ENCODE assay signal across 9 cellular contexts in genomic region chr12:71756054-71756675, GRCh38. TPM values are rescaled to one million over a fixed set of nuclear protein-coding genes. Genes with fewer than 3 reads are reported as not detected.
A peak's percentile ranks its signal among the peaks of the same experiment; 100 is the strongest.
DNase-seq lines count a peak whose midpoint lies in the region; ATAC-seq, FAIRE-seq and TF ChIP-seq lines count a peak whose summit lies in the region.
"Had no signal": no experiment of that assay in that cellular context is flagged by ENCODE, and none has a peak within 500 bp of the region (broad histone marks: within the 10 kb centered on the region; RNA-seq: fewer than 3 reads in every experiment).

No MANE protein-coding gene starts in this region.

- peak; percentile 46 for FAIRE-seq in GM18507 (lab: Jason Lieb, UNC)
- FAIRE-seq: frontal cortex had no signal

- no peaks in the 10 kb centered on the region for H3K27me3 ChIP-seq in left ventricle myocardium inferior (ENCODE audit: low read depth)

- H3K4me3 Mint-ChIP-seq in activated CD4-positive, alpha-beta memory T cell treated with anti-CD3 and anti-CD28 coated beads, Interleukin-2, amount 10 ng/mL, durations not matched to agents 7 days and 5 days: peak overlapping the region; percentile 88

- H3K27me3 Mint-ChIP-seq in activated CD4-positive, alpha-beta memory T cell treated with anti-CD3 and anti-CD28 coated beads, Interleukin-2, amount 10 ng/mL, durations not matched to agents 7 days and 5 days: peaks cover 6% of the 10 kb centered on the region

- peaks cover 29% of the 10 kb centered on the region for H3K36me3 ChIP-seq in left ventricle myocardium inferior

- ATAC-seq in HG03469 (IDR thresholded peaks at IDR 0.05; ENCODE audit: unreplicated experiment): no peak
- ATAC-seq in HG03439 (IDR thresholded peaks at IDR 0.05; ENCODE audit: unreplicated experiment): no peak

- TF ChIP-seq CTCF in left ventricle myocardium inferior (IDR thresholded peaks at IDR 0.05; ENCODE audit: borderline replicate concordance): no peak

- H3K4me3 ChIP-seq in left ventricle myocardium inferior (peak overlapping the region; percentile 89), skeletal muscle cell (ENCODE audit: low read depth, low read length) (peak overlapping the region; percentile 98)

- intact Hi-C loops in left ventricle myocardium inferior (cut with micrococcal nuclease): loop anchor here (10.0 kb wide), 1 partner anchor 111 kb away; no protein-coding TSS in a partner anchor

- DNase-seq in GM18507 (ENCODE audit: extremely low spot score, insufficient read length, low read depth) (no peak), left ventricle myocardium inferior (no peak), skeletal muscle cell (ENCODE audit: low read depth) (no peak), NCI-H82 (lab: John Stamatoyannopoulos, UW) (no peak), NCI-H1436 (lab: John Stamatoyannopoulos, UW) (no peak)
- DNase-seq in activated CD4-positive, alpha-beta memory T cell treated with anti-CD3 and anti-CD28 coated beads, Interleukin-2, amount 10 ng/mL, durations not matched to agents 7 days and 5 days: no peak

- POLR2A ChIA-PET in activated CD4-positive, alpha-beta memory T cell treated with anti-CD3 and anti-CD28 coated beads, Interleukin-2, amount 10 ng/mL, durations not matched to agents 7 days and 5 days (lab: Charles Lee): interaction anchor here (1.0 to 6.0 kb wide), 6 partner anchors 9 to 93 kb away, joined by 3 to 57 read pairs (median 16); partner anchors contain the start of genes TBC1D15, THAP2, TMEM19 and ZFC3H1

- H3K4me1 Mint-ChIP-seq in activated CD4-positive, alpha-beta memory T cell treated with anti-CD3 and anti-CD28 coated beads, Interleukin-2, amount 10 ng/mL, durations not matched to agents 7 days and 5 days: peaks cover 39% of the 10 kb centered on the region

- H3K9me3 ChIP-seq in left ventricle myocardium inferior (replicated peaks): peaks cover 33% of the 10 kb centered on the region

- peaks cover 25% of the 10 kb centered on the region for H3K9me3 Mint-ChIP-seq in activated CD4-positive, alpha-beta memory T cell treated with anti-CD3 and anti-CD28 coated beads, Interleukin-2, amount 10 ng/mL, durations not matched to agents 7 days and 5 days

- CTCF ChIA-PET in activated CD4-positive, alpha-beta memory T cell treated with anti-CD3 and anti-CD28 coated beads, Interleukin-2, amount 10 ng/mL, durations not matched to agents 7 days and 5 days (lab: Charles Lee): interaction anchor here (0.9 to 3.8 kb wide), 3 partner anchors 10 to 70 kb away, joined by 4 to 19 read pairs (median 17); partner anchors contain the start of gene TMEM19

- peak overlapping the region; percentile 94 for H3K27ac ChIP-seq in left ventricle myocardium inferior (replicated peaks)

- peaks cover 52% of the 10 kb centered on the region for H3K4me1 ChIP-seq in left ventricle myocardium inferior

- H3K27ac Mint-ChIP-seq in activated CD4-positive, alpha-beta memory T cell treated with anti-CD3 and anti-CD28 coated beads, Interleukin-2, amount 10 ng/mL, durations not matched to agents 7 days and 5 days: peak overlapping the region; percentile 90

- peaks cover 49% of the 10 kb centered on the region for H3K36me3 Mint-ChIP-seq in activated CD4-positive, alpha-beta memory T cell treated with anti-CD3 and anti-CD28 coated beads, Interleukin-2, amount 10 ng/mL, durations not matched to agents 7 days and 5 days (ENCODE audit: low read depth)

RNA-seq across cellular contexts. Expression of gene RAB21, which starts 1.5 kb away (rescaled TPM):
- 10 to 100 TPM; 65.0 to 67.3 TPM for total RNA-seq in activated CD4-positive, alpha-beta memory T cell treated with anti-CD3 and anti-CD28 coated beads, Interleukin-2, amount 10 ng/mL, durations not matched to agents 7 days and 5 days
- 170 TPM for total RNA-seq in left ventricle myocardium inferior
